1 cellular context compared by ENCODE assay signal in genomic region chr2:231250146-231250545, GRCh38.
TF ChIP-seq lines count a peak whose summit lies in the region.

No MANE protein-coding gene starts in this region.

TF ChIP-seq in HepG2, 621 proteins besides CTCF, POLR2A, EP300 and RAD21 (continued from another document):
- TF ChIP-seq ZBTB37 (CRISPR knock-in tag; IDR thresholded peaks at IDR 0.05) = no peak
- TF ChIP-seq, protein P1, sequence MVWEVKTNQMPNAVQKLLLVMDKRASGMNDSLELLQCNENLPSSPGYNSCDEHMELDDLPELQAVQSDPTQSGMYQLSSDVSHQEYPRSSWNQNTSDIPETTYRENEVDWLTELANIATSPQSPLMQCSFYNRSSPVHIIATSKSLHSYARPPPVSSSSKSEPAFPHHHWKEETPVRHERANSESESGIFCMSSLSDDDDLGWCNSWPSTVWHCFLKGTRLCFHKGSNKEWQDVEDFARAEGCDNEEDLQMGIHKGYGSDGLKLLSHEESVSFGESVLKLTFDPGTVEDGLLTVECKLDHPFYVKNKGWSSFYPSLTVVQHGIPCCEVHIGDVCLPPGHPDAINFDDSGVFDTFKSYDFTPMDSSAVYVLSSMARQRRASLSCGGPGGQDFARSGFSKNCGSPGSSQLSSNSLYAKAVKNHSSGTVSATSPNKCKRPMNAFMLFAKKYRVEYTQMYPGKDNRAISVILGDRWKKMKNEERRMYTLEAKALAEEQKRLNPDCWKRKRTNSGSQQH (CRISPR knock-in tag; IDR thresholded peaks at IDR 0.05; ENCODE audit: low read depth) = no peak
- no peak for TF ChIP-seq GFI1 (CRISPR knock-in tag; IDR thresholded peaks at IDR 0.05; ENCODE audit: borderline replicate concordance)
- TF ChIP-seq RCOR2 (CRISPR knock-in tag; IDR thresholded peaks at IDR 0.05) = no peak
- no peak for TF ChIP-seq ZMAT3 (CRISPR knock-in tag; conservative IDR thresholded peaks at IDR 0.05)
- no peak for TF ChIP-seq ZNF501 (CRISPR knock-in tag; IDR thresholded peaks at IDR 0.05)
- TF ChIP-seq ZNF598 (CRISPR knock-in tag; IDR thresholded peaks at IDR 0.05; ENCODE audit: borderline replicate concordance) = no peak
- TF ChIP-seq ZNF432 (CRISPR knock-in tag; IDR thresholded peaks at IDR 0.05; ENCODE audit: borderline replicate concordance) = no peak
